Comparison of ENCODE assay signal across 11 cellular contexts in genomic region chr5:56638061-56638621, GRCh38.
DNase-seq lines count a peak whose midpoint lies in the region; ATAC-seq and TF ChIP-seq lines count a peak whose summit lies in the region.
"Had no signal": no experiment of that assay in that cellular context is flagged by ENCODE, and none has a peak within 500 bp of the region (broad histone marks: within the 10 kb centered on the region; RNA-seq: fewer than 3 reads in every experiment).

No MANE protein-coding gene starts in this region.

- H3K9me3 ChIP-seq in trophoblast cell (ENCODE audit: insufficient read depth, low read depth, low read length) (no peaks in the 10 kb centered on the region), gastrocnemius medialis (no peaks in the 10 kb centered on the region)
- H3K9me3 ChIP-seq: tibial nerve had no signal

- H2AFZ ChIP-seq in trophoblast cell (ENCODE audit: insufficient read depth, low read length, poor library complexity) = no peak overlapping the region

- peak overlapping the region; percentile 71 for H2BK120ac ChIP-seq in trophoblast cell (ENCODE audit: insufficient read depth, low read length, poor library complexity)

- H2BK12ac ChIP-seq in trophoblast cell (ENCODE audit: low read length) = peak overlapping the region; percentile 58

- no peak overlapping the region for H3K4me3 Mint-ChIP-seq in natural killer cell treated with Interleukin-12 subunit alpha and Interleukin-12 subunit beta and Interleukin-15 and Interleukin-18, amount 100 ng/mL, for 72 hours

- H3K27me3 Mint-ChIP-seq in natural killer cell treated with Interleukin-12 subunit alpha and Interleukin-12 subunit beta and Interleukin-15 and Interleukin-18, amount 100 ng/mL, for 72 hours = peaks cover 13 to 30% of the 10 kb centered on the region in 2 donors

- no peaks in the 10 kb centered on the region for H3K36me3 Mint-ChIP-seq in natural killer cell treated with Interleukin-12 subunit alpha and Interleukin-12 subunit beta and Interleukin-15 and Interleukin-18, amount 100 ng/mL, for 72 hours

- H3K36me3 ChIP-seq in H7 (replicated peaks; ENCODE audit: control insufficient read depth, insufficient read depth, low read length) (no peaks in the 10 kb centered on the region), trophoblast cell (ENCODE audit: control insufficient read depth in 1 of 2, insufficient read depth in 2 of 2, low read length in 2 of 2) (no peaks in the 10 kb centered on the region), gastrocnemius medialis (no peaks in the 10 kb centered on the region)
- H3K36me3 ChIP-seq: tibial nerve had no signal

- no peaks in the 10 kb centered on the region for H3K9me3 Mint-ChIP-seq in natural killer cell treated with Interleukin-12 subunit alpha and Interleukin-12 subunit beta and Interleukin-15 and Interleukin-18, amount 100 ng/mL, for 72 hours

- intact Hi-C loops in gastrocnemius medialis (cut with DNase I; ENCODE audit: low total_unique reads) = no loop called here
- intact Hi-C loops in left ventricle myocardium superior (cut with micrococcal nuclease) = no loop called here

- no peak overlapping the region for H3K27ac Mint-ChIP-seq in natural killer cell treated with Interleukin-12 subunit alpha and Interleukin-12 subunit beta and Interleukin-15 and Interleukin-18, amount 100 ng/mL, for 72 hours

- H3K4me1 Mint-ChIP-seq in natural killer cell treated with Interleukin-12 subunit alpha and Interleukin-12 subunit beta and Interleukin-15 and Interleukin-18, amount 100 ng/mL, for 72 hours (ENCODE audit: low read depth in 2 of 2) = no peaks in the 10 kb centered on the region

- in situ Hi-C loops in gastrocnemius medialis (cut with MboI; ENCODE audit: low sequenced_read_pairs in 4 of 4) = no loop called here

- H4K8ac ChIP-seq in trophoblast cell (ENCODE audit: low read depth, low read length) = no peak overlapping the region

- H3K4ac ChIP-seq in trophoblast cell (ENCODE audit: low read depth, low read length) = no peak overlapping the region

- H3K23ac ChIP-seq in trophoblast cell (ENCODE audit: low read length) = no peak overlapping the region

- no peaks in the 10 kb centered on the region for H3K27me3 ChIP-seq in H7 (ENCODE audit: control insufficient read depth, insufficient read depth, low read length)
- no peaks in the 10 kb centered on the region for H3K27me3 ChIP-seq in trophoblast cell (ENCODE audit: insufficient read depth, low read length)
- H3K27me3 ChIP-seq in gastrocnemius medialis = no peaks in the 10 kb centered on the region
- H3K27me3 ChIP-seq: tibial nerve had no signal

- no peak for TF ChIP-seq POLR2A in gastrocnemius medialis (IDR thresholded peaks at IDR 0.05)

- H3K79me1 ChIP-seq in trophoblast cell (ENCODE audit: low read length) = peaks cover 14% of the 10 kb centered on the region

- H3K4me1 ChIP-seq in trophoblast cell (ENCODE audit: control insufficient read depth in 1 of 2, insufficient read depth in 2 of 2, low read length in 2 of 2) (peaks cover 13 to 26% of the 10 kb centered on the region in 2 experiments), gastrocnemius medialis (no peaks in the 10 kb centered on the region)

- H3K79me2 ChIP-seq in trophoblast cell (ENCODE audit: control insufficient read depth, insufficient read depth, low read length, poor library complexity) = peaks cover 1% of the 10 kb centered on the region

- H3K4me2 ChIP-seq in trophoblast cell (ENCODE audit: low read length) = no peak overlapping the region

- peak overlapping the region; percentile 51 for H2AK5ac ChIP-seq in trophoblast cell (ENCODE audit: low read length)

- H3K9ac ChIP-seq in trophoblast cell (ENCODE audit: low read length) = no peak overlapping the region

- H4K91ac ChIP-seq in trophoblast cell (ENCODE audit: low read depth, low read length) = peak overlapping the region; percentile 72

- no CpG with 5 or more reads among the region's 2 CpGs for WGBS in trophoblast cell (ENCODE audit: extremely low coverage, insufficient coverage, insufficient read length)

- no peak overlapping the region for H2BK5ac ChIP-seq in trophoblast cell (ENCODE audit: low read depth, low read length, poor library complexity)

- no peak overlapping the region for H3K27ac ChIP-seq in trophoblast cell (ENCODE audit: low read depth, low read length)
- no peak overlapping the region for H3K27ac ChIP-seq in gastrocnemius medialis
- H3K27ac ChIP-seq: tibial nerve had no signal

- ATAC-seq in GM18907 (IDR thresholded peaks at IDR 0.05; ENCODE audit: unreplicated experiment) (no peak), gastrocnemius medialis (no peak), left ventricle myocardium superior (no peak)
- no peak for ATAC-seq in natural killer cell treated with Interleukin-12 subunit alpha and Interleukin-12 subunit beta and Interleukin-15 and Interleukin-18, amount 100 ng/mL, for 72 hours

- H3K14ac ChIP-seq in trophoblast cell (ENCODE audit: low read length) = peak overlapping the region; percentile 7

- no peak overlapping the region for H3K18ac ChIP-seq in trophoblast cell (ENCODE audit: low read length)

- no peak overlapping the region for H4K12ac ChIP-seq in trophoblast cell (ENCODE audit: low read depth, low read length)

- DNase-seq in H7 (peak; percentile 18), NCI-H2081 (lab: John Stamatoyannopoulos, UW) (peak; percentile 67 to 85), dermis blood vessel endothelial cell (peak; percentile 40), trophoblast cell (no peak), gastrocnemius medialis (no peak), left ventricle myocardium superior (no peak)
- DNase-seq in natural killer cell treated with Interleukin-12 subunit alpha and Interleukin-12 subunit beta and Interleukin-15 and Interleukin-18, amount 100 ng/mL, for 72 hours (ENCODE audit: low spot score) = no peak
- DNase-seq: cortex of kidney, GOT3 had no signal

- H3K4me3 ChIP-seq in H7 (ENCODE audit: insufficient read depth, low read depth, low read length) (no peak overlapping the region), trophoblast cell (ENCODE audit: low read depth, low read length) (no peak overlapping the region), gastrocnemius medialis (no peak overlapping the region)
- H3K4me3 ChIP-seq: tibial nerve had no signal

- TF ChIP-seq CTCF in gastrocnemius medialis (IDR thresholded peaks at IDR 0.05 in 4 of 5, conservative IDR thresholded peaks at IDR 0.05 in 1 of 5) = no peak

Comparison
In these comparisons a context has a peak if more than half of its experiments do, and no peak if none do; other contexts are left out.
1. DNase-seq: peak in H7 (single experiment), NCI-H2081 (2 of 2) and dermis blood vessel endothelial cell (single experiment); none in trophoblast cell (0 of 2), gastrocnemius medialis (0 of 2), left ventricle myocardium superior (single experiment) and natural killer cell treated with Interleukin-12 subunit alpha and Interleukin-12 subunit beta and Interleukin-15 and Interleukin-18, amount 100 ng/mL, for 72 hours (single experiment).